Comparison of ENCODE assay signal across 1 cellular context in the genomic region with DNA sequence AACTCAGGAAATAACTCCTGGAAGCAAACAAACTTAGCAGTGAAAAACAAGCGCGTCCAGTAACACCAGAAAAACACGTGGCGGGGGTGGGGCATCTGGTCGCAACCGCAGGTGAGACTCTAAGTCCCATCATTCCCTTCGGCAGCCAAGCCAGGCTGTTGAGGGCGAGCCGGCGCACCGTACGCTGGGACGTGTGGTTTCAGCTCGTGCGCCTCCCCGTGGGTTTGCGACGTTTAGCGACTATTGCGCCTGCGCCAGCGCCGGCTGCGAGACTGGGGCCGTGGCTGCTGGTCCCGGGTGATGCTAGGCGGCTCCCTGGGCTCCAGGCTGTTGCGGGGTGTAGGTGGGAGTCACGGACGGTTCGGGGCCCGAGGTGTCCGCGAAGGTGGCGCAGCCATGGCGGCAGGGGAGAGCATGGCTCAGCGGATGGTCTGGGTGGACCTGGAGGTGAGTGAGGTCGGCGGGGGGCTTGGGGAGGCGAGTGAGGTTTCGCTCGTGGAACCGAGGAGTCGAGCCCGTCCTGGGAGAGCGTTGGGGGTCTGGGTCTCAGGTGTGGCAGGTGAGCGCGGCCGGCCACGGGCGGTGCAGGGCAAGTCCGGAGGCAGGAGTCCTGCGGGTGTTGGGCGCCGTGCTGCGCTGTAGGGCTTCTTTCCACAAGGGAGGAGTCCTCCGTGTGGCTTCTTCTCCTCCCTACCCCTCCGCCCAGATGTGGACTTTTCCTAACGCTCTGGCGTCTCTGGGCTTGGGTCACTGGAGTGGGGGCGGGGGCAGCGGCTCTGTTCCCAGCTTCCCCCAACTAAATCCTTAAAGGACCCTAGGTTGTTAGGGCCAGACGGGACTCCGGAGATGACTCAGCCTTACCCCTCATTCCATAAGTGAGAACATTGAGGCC.
A peak's percentile ranks its signal among the peaks of the same experiment; 100 is the strongest.
TF ChIP-seq lines count a peak whose summit lies in the region.

A gene (plus strand): TSS at position 239 of the 892 bp plus-strand sequence. CDS start 62 bp downstream, at position 301.

TF ChIP-seq in HepG2, 621 proteins besides CTCF, POLR2A, EP300 and RAD21 (continued from another document):
- peak; percentile 90 for TF ChIP-seq ZFP90 (CRISPR knock-in tag; IDR thresholded peaks at IDR 0.05; ENCODE audit: borderline replicate concordance)
- TF ChIP-seq, protein P1, sequence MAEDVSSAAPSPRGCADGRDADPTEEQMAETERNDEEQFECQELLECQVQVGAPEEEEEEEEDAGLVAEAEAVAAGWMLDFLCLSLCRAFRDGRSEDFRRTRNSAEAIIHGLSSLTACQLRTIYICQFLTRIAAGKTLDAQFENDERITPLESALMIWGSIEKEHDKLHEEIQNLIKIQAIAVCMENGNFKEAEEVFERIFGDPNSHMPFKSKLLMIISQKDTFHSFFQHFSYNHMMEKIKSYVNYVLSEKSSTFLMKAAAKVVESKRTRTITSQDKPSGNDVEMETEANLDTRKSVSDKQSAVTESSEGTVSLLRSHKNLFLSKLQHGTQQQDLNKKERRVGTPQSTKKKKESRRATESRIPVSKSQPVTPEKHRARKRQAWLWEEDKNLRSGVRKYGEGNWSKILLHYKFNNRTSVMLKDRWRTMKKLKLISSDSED (CRISPR knock-in tag; IDR thresholded peaks at IDR 0.05) = 0 out of 2 replicates have a peak, but pooled peaks have one; percentile 26
- TF ChIP-seq ZNF83 (CRISPR knock-in tag; IDR thresholded peaks at IDR 0.05; ENCODE audit: borderline replicate concordance) = no peak
- peak; percentile 33; the same call in 1 of the 2 replicates for TF ChIP-seq SIN3A (IDR thresholded peaks at IDR 0.05; ENCODE audit: borderline replicate concordance, low read depth, low read length)
- TF ChIP-seq, protein P2, sequence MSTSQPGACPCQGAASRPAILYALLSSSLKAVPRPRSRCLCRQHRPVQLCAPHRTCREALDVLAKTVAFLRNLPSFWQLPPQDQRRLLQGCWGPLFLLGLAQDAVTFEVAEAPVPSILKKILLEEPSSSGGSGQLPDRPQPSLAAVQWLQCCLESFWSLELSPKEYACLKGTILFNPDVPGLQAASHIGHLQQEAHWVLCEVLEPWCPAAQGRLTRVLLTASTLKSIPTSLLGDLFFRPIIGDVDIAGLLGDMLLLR (CRISPR knock-in tag; IDR thresholded peaks at IDR 0.05) = peak; percentile 81; the same call in 1 of the 2 replicates
- TF ChIP-seq FOXK1 (CRISPR knock-in tag; IDR thresholded peaks at IDR 0.05; ENCODE audit: borderline replicate concordance, low read depth) = peak; percentile 86; the same call in 1 of the 2 replicates
- no peak for TF ChIP-seq ZNF713 (CRISPR knock-in tag; IDR thresholded peaks at IDR 0.05)
- TF ChIP-seq ZNF749 (CRISPR knock-in tag; IDR thresholded peaks at IDR 0.05; ENCODE audit: borderline replicate concordance) = no peak; the same call in 1 of the 2 replicates
